Comparison of ENCODE assay signal across 12 cellular contexts in the genomic region with DNA sequence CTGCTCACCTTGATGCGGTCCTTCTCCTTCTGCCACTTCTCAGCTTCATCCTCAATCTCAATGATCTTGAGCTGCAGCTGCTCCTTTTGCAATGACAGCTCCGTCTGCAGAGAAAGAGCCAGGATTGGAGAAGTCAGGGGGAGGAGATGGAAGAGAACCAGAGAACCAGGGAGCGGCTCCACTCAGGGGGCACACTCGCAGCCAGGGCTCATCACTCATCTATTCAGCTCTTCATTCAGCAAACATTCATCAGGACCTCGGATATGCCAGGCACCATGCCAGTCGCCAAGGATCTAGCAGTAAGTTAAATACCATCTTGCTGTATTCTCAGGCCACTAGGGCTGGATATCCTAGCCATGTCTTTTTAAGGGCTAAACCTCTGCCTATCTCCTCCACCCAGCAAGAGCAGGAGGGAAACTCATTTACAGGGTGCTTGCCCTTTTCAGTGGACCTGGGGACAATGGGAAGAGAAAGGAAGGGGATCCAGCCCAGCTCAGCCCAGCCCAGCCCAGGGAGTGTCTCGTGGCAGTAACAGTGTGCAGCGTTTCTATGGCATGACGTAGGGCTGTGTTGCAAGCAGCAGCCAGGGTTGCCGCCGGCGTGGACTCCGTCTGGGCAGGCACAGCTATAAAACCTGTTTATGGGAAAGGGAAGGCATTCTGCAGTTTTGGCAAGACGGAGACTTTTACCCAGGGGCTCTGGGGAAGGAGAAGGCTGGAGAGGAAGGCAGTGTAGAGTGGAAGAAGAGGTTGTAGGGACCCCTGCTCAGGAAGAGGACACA. TPM values are rescaled to one million over a fixed set of nuclear protein-coding genes. Genes with fewer than 3 reads are reported as not detected.
A peak's percentile ranks its signal among the peaks of the same experiment; 100 is the strongest.
DNase-seq lines count a peak whose midpoint lies in the region; TF ChIP-seq lines count a peak whose summit lies in the region.
"Had no signal": no experiment of that assay in that cellular context is flagged by ENCODE, and none has a peak within 500 bp of the region (broad histone marks: within the 10 kb centered on the region; RNA-seq: fewer than 3 reads in every experiment).

No MANE protein-coding gene starts in this region.

- no peak overlapping the region for H3K4me3 ChIP-seq in astrocyte of the spinal cord (ENCODE audit: low read depth, low read length)
- H3K4me3 ChIP-seq in vagina: peak overlapping the region in 1 of 2 donors; percentile 20
- H3K4me3 ChIP-seq: body of pancreas, upper lobe of left lung had no signal

- DNase-seq in activated naive CD4-positive, alpha-beta T cell treated with anti-CD3 and anti-CD28 coated beads, Interleukin-2, amount 10 ng/mL, durations not matched to agents 7 days and 5 days: peak; percentile 3
- DNase-seq in activated naive CD4-positive, alpha-beta T cell treated with Interleukin-2 at 50 U/mL for 16 hours: no peak
- DNase-seq in astrocyte of the spinal cord (ENCODE audit: low read depth, low spot score) (peak; percentile 20), medulla oblongata (ENCODE audit: extremely low spot score) (peak; percentile 61), vagina (ENCODE audit: extremely low spot score in 2 of 2) (no peak), NCI-H187 (lab: John Stamatoyannopoulos, UW) (no peak), NCI-H82 treated with DMSO at 0.1 percent for 48 hours (lab: John Stamatoyannopoulos, UW; ENCODE audit: unreplicated experiment) (no peak)
- DNase-seq in activated CD4-positive, alpha-beta memory T cell treated with anti-CD3 and anti-CD28 coated beads, Interleukin-2, amount 10 ng/mL, durations not matched to agents 7 days and 5 days: no peak
- DNase-seq: NCI-H345, upper lobe of left lung had no signal

- CTCF ChIA-PET in activated naive CD4-positive, alpha-beta T cell treated with anti-CD3 and anti-CD28 coated beads, Interleukin-2, amount 10 ng/mL, durations not matched to agents 7 days and 5 days (lab: Charles Lee): no interaction called here
- CTCF ChIA-PET in activated CD4-positive, alpha-beta memory T cell treated with anti-CD3 and anti-CD28 coated beads, Interleukin-2, amount 10 ng/mL, durations not matched to agents 7 days and 5 days (lab: Charles Lee): interaction anchor here (0.6 kb wide), 1 partner anchor 348 kb away, joined by 3 read pairs; no protein-coding TSS in a partner anchor

- in situ Hi-C loops in astrocyte of the spinal cord (cut with HindIII; ENCODE audit: low sequenced_read_pairs): no loop called here

- peaks cover 0 to 14% of the 10 kb centered on the region in 2 donors for H3K36me3 ChIP-seq in vagina
- H3K36me3 ChIP-seq: upper lobe of left lung had no signal

- no peaks in the 10 kb centered on the region for H3K36me3 Mint-ChIP-seq in activated naive CD4-positive, alpha-beta T cell treated with anti-CD3 and anti-CD28 coated beads, Interleukin-2, amount 10 ng/mL, durations not matched to agents 7 days and 5 days
- H3K36me3 Mint-ChIP-seq in activated CD4-positive, alpha-beta memory T cell treated with anti-CD3 and anti-CD28 coated beads, Interleukin-2, amount 10 ng/mL, durations not matched to agents 7 days and 5 days (ENCODE audit: low read depth): no peaks in the 10 kb centered on the region

- no peaks in the 10 kb centered on the region for H3K4me1 Mint-ChIP-seq in activated naive CD4-positive, alpha-beta T cell treated with anti-CD3 and anti-CD28 coated beads, Interleukin-2, amount 10 ng/mL, durations not matched to agents 7 days and 5 days
- H3K4me1 Mint-ChIP-seq in activated CD4-positive, alpha-beta memory T cell treated with anti-CD3 and anti-CD28 coated beads, Interleukin-2, amount 10 ng/mL, durations not matched to agents 7 days and 5 days: no peaks in the 10 kb centered on the region
- H3K4me1 Mint-ChIP-seq: B cell had no signal

- POLR2A ChIA-PET in activated CD4-positive, alpha-beta memory T cell treated with anti-CD3 and anti-CD28 coated beads, Interleukin-2, amount 10 ng/mL, durations not matched to agents 7 days and 5 days (lab: Charles Lee): no interaction called here

- no peaks in the 10 kb centered on the region for H3K27me3 Mint-ChIP-seq in activated naive CD4-positive, alpha-beta T cell treated with anti-CD3 and anti-CD28 coated beads, Interleukin-2, amount 10 ng/mL, durations not matched to agents 7 days and 5 days
- no peaks in the 10 kb centered on the region for H3K27me3 Mint-ChIP-seq in activated CD4-positive, alpha-beta memory T cell treated with anti-CD3 and anti-CD28 coated beads, Interleukin-2, amount 10 ng/mL, durations not matched to agents 7 days and 5 days

- intact Hi-C loops in vagina (cut with DNase I): no loop called here

- TF ChIP-seq POLR2A in vagina (IDR thresholded peaks at IDR 0.05): peak in 1 of 2 donors; percentile 51

- no peak overlapping the region for H3K4me3 Mint-ChIP-seq in activated naive CD4-positive, alpha-beta T cell treated with anti-CD3 and anti-CD28 coated beads, Interleukin-2, amount 10 ng/mL, durations not matched to agents 7 days and 5 days
- H3K4me3 Mint-ChIP-seq in activated CD4-positive, alpha-beta memory T cell treated with anti-CD3 and anti-CD28 coated beads, Interleukin-2, amount 10 ng/mL, durations not matched to agents 7 days and 5 days: no peak overlapping the region
- H3K4me3 Mint-ChIP-seq: B cell had no signal

- H3K9me3 ChIP-seq in vagina: no peaks in the 10 kb centered on the region
- H3K9me3 ChIP-seq: body of pancreas, upper lobe of left lung had no signal

- no peaks in the 10 kb centered on the region for H3K9me3 Mint-ChIP-seq in activated naive CD4-positive, alpha-beta T cell treated with anti-CD3 and anti-CD28 coated beads, Interleukin-2, amount 10 ng/mL, durations not matched to agents 7 days and 5 days
- H3K9me3 Mint-ChIP-seq in activated CD4-positive, alpha-beta memory T cell treated with anti-CD3 and anti-CD28 coated beads, Interleukin-2, amount 10 ng/mL, durations not matched to agents 7 days and 5 days: no peaks in the 10 kb centered on the region

- peak overlapping the region; percentile 89 for H3K27ac ChIP-seq in vagina
- H3K27ac ChIP-seq: body of pancreas, upper lobe of left lung had no signal

- peaks cover 56% of the 10 kb centered on the region for H3K4me1 ChIP-seq in vagina
- H3K4me1 ChIP-seq: upper lobe of left lung had no signal

- TF ChIP-seq CTCF in astrocyte of the spinal cord (IDR thresholded peaks at IDR 0.05; ENCODE audit: low read depth, low read length): no peak
- no peak for TF ChIP-seq CTCF in vagina (IDR thresholded peaks at IDR 0.05)

- no peak overlapping the region for H3K27ac Mint-ChIP-seq in activated naive CD4-positive, alpha-beta T cell treated with anti-CD3 and anti-CD28 coated beads, Interleukin-2, amount 10 ng/mL, durations not matched to agents 7 days and 5 days
- no peak overlapping the region for H3K27ac Mint-ChIP-seq in activated CD4-positive, alpha-beta memory T cell treated with anti-CD3 and anti-CD28 coated beads, Interleukin-2, amount 10 ng/mL, durations not matched to agents 7 days and 5 days
- H3K27ac Mint-ChIP-seq: B cell had no signal

- no peaks in the 10 kb centered on the region for H3K27me3 ChIP-seq in vagina
- H3K27me3 ChIP-seq: body of pancreas, upper lobe of left lung had no signal

RNA-seq across cellular contexts. Expression of gene TRIM29, which starts 9.3 kb away (rescaled TPM):
- total RNA-seq in vagina: 729 TPM
- total RNA-seq in activated CD4-positive, alpha-beta memory T cell treated with anti-CD3 and anti-CD28 coated beads, Interleukin-2, amount 10 ng/mL, durations not matched to agents 7 days and 5 days: not detected
- total RNA-seq: B cell had no signal

Comparison
In these comparisons a context has a peak if more than half of its experiments do, and no peak if none do; other contexts are left out.
1. DNase-seq: peak in activated naive CD4-positive, alpha-beta T cell treated with anti-CD3 and anti-CD28 coated beads, Interleukin-2, amount 10 ng/mL, durations not matched to agents 7 days and 5 days (single experiment), astrocyte of the spinal cord (single experiment) and medulla oblongata (single experiment); none in activated naive CD4-positive, alpha-beta T cell treated with Interleukin-2 at 50 U/mL for 16 hours (single experiment), vagina (0 of 2), NCI-H187 (0 of 2), activated CD4-positive, alpha-beta memory T cell treated with anti-CD3 and anti-CD28 coated beads, Interleukin-2, amount 10 ng/mL, durations not matched to agents 7 days and 5 days (single experiment) and NCI-H82 treated with DMSO at 0.1 percent for 48 hours (single experiment).
2. RNA of gene TRIM29, which starts 9.3 kb away (total RNA-seq): 729 TPM in vagina (single experiment); not detected in activated CD4-positive, alpha-beta memory T cell treated with anti-CD3 and anti-CD28 coated beads, Interleukin-2, amount 10 ng/mL, durations not matched to agents 7 days and 5 days; every median in the first group is over 100 times any median in the second.